In genomic region chr5:33440482-33441240, GRCh38 we compare ENCODE assay signal across 8 cellular contexts. TPM values are rescaled to one million over a fixed set of nuclear protein-coding genes. Genes with fewer than 3 reads are reported as not detected.
DNase-seq lines count a peak whose midpoint lies in the region; ATAC-seq and TF ChIP-seq lines count a peak whose summit lies in the region.

TSS of gene TARS1 (plus strand) at chr5:33440965. CDS start at chr5:33441087, 122 bp downstream.

- no peaks in the 10 kb centered on the region for H3K9me3 Mint-ChIP-seq in T-cell

- intact Hi-C loops in heart right ventricle (cut with DNase I) (loop anchor here in 3 of 10 donors (5.0 to 10.0 kb wide), 3 partner anchors 567 to 1494 kb away; partner anchors contain the start of genes AMACR (in 1 of the 3) and DNAJC21 (in 1 of the 3)), posterior cingulate gyrus (cut with DNase I) (loop anchor here (2.0 to 10.0 kb wide), 3 partner anchors 154 to 567 kb away; partner anchors contain the start of gene AMACR)

- H3K27ac ChIP-seq in heart right ventricle: peak within 1 kb of the TSS; percentile 78 to 95 (median 93)
- H3K27ac ChIP-seq in upper lobe of left lung: peak within 1 kb of the TSS; percentile 82 to 93 (median 92)

- H3K36me3 Mint-ChIP-seq in T-cell: peaks cover 5% of the 10 kb centered on the region

- 0 to 1% methylated on average over 52 of the region's 52 CpGs for WGBS in heart right ventricle, 2 donors
- 0 to 1% methylated on average over 28 to 50 of the region's 52 CpGs for WGBS in upper lobe of left lung, 2 donors

- CTCF ChIA-PET in T-cell (lab: Charles Lee): interaction anchor here in 1 of 2 donors (0.6 kb wide), 1 partner anchor 1289 kb away, joined by 6 read pairs; no protein-coding TSS in a partner anchor

- H3K4me1 Mint-ChIP-seq in T-cell: peaks cover 27 to 35% (median 32%) of the 10 kb centered on the region in 3 donors

- no peak within 1 kb of the TSS for H3K27ac Mint-ChIP-seq in T-cell

- no peak within 1 kb of the TSS for H3K4me3 Mint-ChIP-seq in T-cell

- peak; percentile 93 for DNase-seq in GM13977 (ENCODE audit: low spot score)
- peak; percentile 100 for DNase-seq in NCI-H146 (lab: John Stamatoyannopoulos, UW)
- DNase-seq in T-cell: peak; percentile 81 to 92 (median 88)
- DNase-seq in amniotic epithelial cell (ENCODE audit: low read depth): peak; percentile 100
- peak; percentile 95 to 100 for DNase-seq in heart right ventricle
- peak; percentile 92 to 99 (median 94) for DNase-seq in posterior cingulate gyrus
- DNase-seq in upper lobe of left lung: peak; percentile 94 to 98

- H3K27me3 ChIP-seq in heart right ventricle (no peaks in the 10 kb centered on the region), upper lobe of left lung (no peaks in the 10 kb centered on the region)

- peak; percentile 94 for ATAC-seq in HG02870 (IDR thresholded peaks at IDR 0.05; ENCODE audit: unreplicated experiment)
- peak; percentile 93 to 95 (median 94) for ATAC-seq in T-cell (replicated peaks in 1 of 4)
- ATAC-seq in heart right ventricle: peak; percentile 97 to 100 (median 98)
- ATAC-seq in upper lobe of left lung (ENCODE audit: low FRiP score in 2 of 2): peak; percentile 97 to 100

- POLR2A ChIA-PET in T-cell (lab: Charles Lee): interaction anchor here in 1 of 2 donors (0.6 kb wide), 1 partner anchor 568 kb away, joined by 3 read pairs; no protein-coding TSS in a partner anchor

- TF ChIP-seq EP300 in upper lobe of left lung (IDR thresholded peaks at IDR 0.05): peak in 1 of 4 donors; percentile 89

- H3K4me3 ChIP-seq in heart right ventricle (peak within 1 kb of the TSS; percentile 55 to 88 (median 75)), upper lobe of left lung (peak within 1 kb of the TSS; percentile 49 to 86 (median 78))

- peaks cover 0 to 52% (median 50%) of the 10 kb centered on the region in 9 donors for H3K4me1 ChIP-seq in heart right ventricle
- peaks cover 25 to 43% (median 30%) of the 10 kb centered on the region in 4 donors for H3K4me1 ChIP-seq in upper lobe of left lung

- H3K36me3 ChIP-seq in heart right ventricle (peaks cover 0 to 15% (median under 1%) of the 10 kb centered on the region in 9 donors), upper lobe of left lung (peaks cover 0 to 7% (median 2%) of the 10 kb centered on the region in 4 donors)

- TF ChIP-seq POLR2A in upper lobe of left lung (IDR thresholded peaks at IDR 0.05): peak; percentile 61 to 80 (median 74)

- H3K9me3 ChIP-seq in heart right ventricle (no peaks in the 10 kb centered on the region), upper lobe of left lung (no peaks in the 10 kb centered on the region)

- no peak for TF ChIP-seq CTCF in GM13977 (IDR thresholded peaks at IDR 0.05; ENCODE audit: extremely low read depth, insufficient read depth, missing control alignments)
- TF ChIP-seq CTCF in heart right ventricle (IDR thresholded peaks at IDR 0.05): no peak
- TF ChIP-seq CTCF in upper lobe of left lung (IDR thresholded peaks at IDR 0.05): peak in 1 of 6 experiments; percentile 9

- in situ Hi-C loops in GM13977 (cut with MboI; ENCODE audit: low pct_unique_long_range_greater_than_20kb, low sequenced_read_pairs, unreplicated experiment): loop anchor here (25.0 kb wide), 2 partner anchors 522 to 1022 kb away; no protein-coding TSS in a partner anchor

- H3K27me3 Mint-ChIP-seq in T-cell: no peaks in the 10 kb centered on the region

RNA-seq across cellular contexts. Expression of gene TARS1, which starts in this region (rescaled TPM):
- 100 to 1,000 TPM in 3 of 5 donors, 10 to 100 TPM in 2; 26.7 to 134 (median 119) TPM for total RNA-seq in T-cell
- 10 to 100 TPM; 61.9 to 97.8 (median 74.5) TPM for total RNA-seq in heart right ventricle
- polyA plus RNA-seq in heart right ventricle: 10 to 100 TPM; 59.3 to 60.6 TPM
- total RNA-seq in upper lobe of left lung: 100 to 1,000 TPM in 1 of 6 donors, 10 to 100 TPM in 5; 28.3 to 111 (median 49.5) TPM

Comparison
In these comparisons a context has a peak if more than half of its experiments do, and no peak if none do; other contexts are left out.
1. Peak in every context shown above with its lines: DNase-seq, ATAC-seq, H3K4me3 ChIP-seq and H3K27ac ChIP-seq.